In the genomic region with DNA sequence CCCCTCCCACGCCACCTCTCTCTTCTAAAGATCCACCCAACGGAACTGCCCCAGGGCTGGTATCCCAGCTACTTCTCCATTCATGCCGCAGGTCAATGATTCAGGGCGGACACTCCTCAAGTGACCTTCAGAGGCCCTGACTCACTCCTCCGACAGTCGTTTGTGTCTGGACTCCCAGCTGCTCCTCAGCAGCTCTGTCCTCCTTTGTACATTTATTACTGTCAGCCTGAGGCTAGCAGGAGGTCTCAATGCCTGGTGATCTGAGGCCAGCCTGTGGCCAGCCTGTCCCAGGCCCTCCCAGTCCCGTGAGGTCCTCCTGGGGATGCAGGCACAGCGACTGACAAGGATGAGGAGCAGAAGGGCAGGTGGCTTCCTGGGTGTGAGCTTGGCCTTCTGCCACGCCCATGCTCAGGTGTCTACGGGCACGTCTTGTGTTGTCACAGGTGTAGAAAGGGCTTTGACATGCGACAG, we compare ENCODE assay signal across 1 cellular context.
TF ChIP-seq lines count a peak whose summit lies in the region.
"Not testable (repeated sequence)": the region's sequence is repeated elsewhere in the genome, so short reads cannot be mapped to it uniquely, and the experiment has no call there.

No MANE protein-coding gene starts in this region.

TF ChIP-seq in A549, 52 proteins besides CTCF, POLR2A, EP300 and RAD21:
- peak; percentile 33; the same call in 1 of the 2 replicates for TF ChIP-seq JUNB (IDR thresholded peaks at IDR 0.05)
- not testable (repeated sequence) for TF ChIP-seq FOSL2 (IDR thresholded peaks at IDR 0.05)
- TF ChIP-seq FOSL2 (CRISPR knock-in tag; IDR thresholded peaks at IDR 0.05) = peak; percentile 48; the same call in 1 of the 2 replicates
- TF ChIP-seq GATA3 (IDR thresholded peaks at IDR 0.05; ENCODE audit: borderline replicate concordance) = 0 out of 2 replicates have a peak, but pooled peaks have one; percentile 22
TF ChIP-seq in A549: peak in this region for 3; not testable (repeated sequence) for 49.
